ENCODE assay signal across 32 cellular contexts in genomic region chr1:180136968-180137356, GRCh38.
"Had no signal": no experiment of that assay in that cellular context is flagged by ENCODE, and none has a peak within 500 bp of the region (broad histone marks: within the 10 kb centered on the region; RNA-seq: fewer than 3 reads in every experiment).

No MANE protein-coding gene starts in this region.

- ATAC-seq: activated CD8-positive, alpha-beta memory T cell treated with anti-CD3 and anti-CD28 coated beads, Interleukin-2, amount 10 ng/mL, durations not matched to agents 7 days and 5 days; Right ventricle myocardium inferior had no signal

- H3K4me1 Mint-ChIP-seq: activated CD4-positive, alpha-beta memory T cell treated with anti-CD3 and anti-CD28 coated beads, Interleukin-2, amount 10 ng/mL, durations not matched to agents 7 days and 5 days; activated naive CD4-positive, alpha-beta T cell treated with anti-CD3 and anti-CD28 coated beads, Interleukin-2, amount 50 U/mL, for 24 hours; central memory CD8-positive, alpha-beta T cell had no signal

- DNase-seq: activated CD4-positive, alpha-beta memory T cell treated with anti-CD3 and anti-CD28 coated beads, Interleukin-2, amount 10 ng/mL, durations not matched to agents 7 days and 5 days; activated CD4-positive, alpha-beta T cell treated with anti-CD3 and anti-CD28 coated beads for 1 hour; activated CD4-positive, alpha-beta T cell treated with anti-CD3 and anti-CD28 coated beads for 48 hours; activated CD4-positive, CD25-positive, alpha-beta regulatory T cell; activated CD8-positive, alpha-beta memory T cell treated with anti-CD3 and anti-CD28 coated beads for 24 hours; activated CD8-positive, alpha-beta memory T cell treated with anti-CD3 and anti-CD28 coated beads, Interleukin-2, amount 10 ng/mL, durations not matched to agents 7 days and 5 days; activated CD8-positive, alpha-beta memory T cell treated with anti-CD3 and anti-CD28 coated beads, Interleukin-2, amount 50 U/mL, for 48 hours; activated gamma-delta T cell; activated naive CD4-positive, alpha-beta T cell treated with Interleukin-2 at 50 U/mL for 16 hours; activated naive CD8-positive, alpha-beta T cell treated with anti-CD3 and anti-CD28 coated beads, Interleukin-2, amount 10 ng/mL, durations not matched to agents 7 days and 5 days; amygdala; MM.1S; NCI-H1092; NCI-H1436 treated with DMSO at 0.1 percent for 48 hours; NCI-H1694 treated with DMSO at 0.1 percent for 48 hours; NCI-H2029; NCI-H345; NCI-H524 treated with DMSO at 0.1 percent for 48 hours; Peyer's patch; RPMI8226; SIG-M5; SW 1271; T-helper 1 cell; T-helper 2 cell; T-helper 9 cell had no signal

- H3K36me3 Mint-ChIP-seq: activated CD8-positive, alpha-beta memory T cell treated with anti-CD3 and anti-CD28 coated beads, Interleukin-2, amount 10 ng/mL, durations not matched to agents 7 days and 5 days; activated naive CD8-positive, alpha-beta T cell treated with anti-CD3 and anti-CD28 coated beads, Interleukin-2, amount 10 ng/mL, durations not matched to agents 7 days and 5 days had no signal

- H3K27ac Mint-ChIP-seq: activated CD4-positive, alpha-beta memory T cell treated with anti-CD3 and anti-CD28 coated beads, Interleukin-2, amount 10 ng/mL, durations not matched to agents 7 days and 5 days; activated CD8-positive, alpha-beta memory T cell treated with anti-CD3 and anti-CD28 coated beads, Interleukin-2, amount 10 ng/mL, durations not matched to agents 7 days and 5 days; activated naive CD4-positive, alpha-beta T cell treated with anti-CD3 and anti-CD28 coated beads, Interleukin-2, amount 50 U/mL, for 24 hours; activated naive CD8-positive, alpha-beta T cell treated with anti-CD3 and anti-CD28 coated beads, Interleukin-2, amount 10 ng/mL, durations not matched to agents 7 days and 5 days; activated T-helper 2 cell treated with anti-CD3 and anti-CD28 coated beads, Interferon-gamma antibody, Interleukin-2, Interleukin-4, amounts not matched to agents 10 μg/mL and 5 μg/mL and 100 μg/mL, durations not matched to agents 14 hours and 24 hours and 36 hours had no signal

- H3K4me1 ChIP-seq: ascending aorta, Peyer's patch had no signal

- H3K9me3 ChIP-seq: ascending aorta, Peyer's patch had no signal

- H3K27me3 ChIP-seq: ascending aorta, cardiac muscle cell, Peyer's patch had no signal

- H3K27ac ChIP-seq: ascending aorta, cardiac muscle cell, Peyer's patch, VCaP had no signal

- H3K4me3 ChIP-seq: ascending aorta, cardiac muscle cell, Peyer's patch had no signal

- H3K36me3 ChIP-seq: ascending aorta, cardiac muscle cell, Peyer's patch had no signal

- H3K9me3 Mint-ChIP-seq: activated CD4-positive, alpha-beta memory T cell treated with anti-CD3 and anti-CD28 coated beads, Interleukin-2, amount 10 ng/mL, durations not matched to agents 7 days and 5 days; activated naive CD8-positive, alpha-beta T cell treated with anti-CD3 and anti-CD28 coated beads, Interleukin-2, amount 10 ng/mL, durations not matched to agents 7 days and 5 days; activated T-helper 2 cell treated with anti-CD3 and anti-CD28 coated beads, Interferon-gamma antibody, Interleukin-2, Interleukin-4, amounts not matched to agents 10 μg/mL and 5 μg/mL and 100 μg/mL, durations not matched to agents 14 hours and 24 hours and 36 hours; central memory CD8-positive, alpha-beta T cell had no signal

- H3K4me3 Mint-ChIP-seq: activated CD4-positive, alpha-beta memory T cell treated with anti-CD3 and anti-CD28 coated beads, Interleukin-2, amount 10 ng/mL, durations not matched to agents 7 days and 5 days; activated CD8-positive, alpha-beta memory T cell treated with anti-CD3 and anti-CD28 coated beads, Interleukin-2, amount 10 ng/mL, durations not matched to agents 7 days and 5 days; activated naive CD4-positive, alpha-beta T cell treated with anti-CD3 and anti-CD28 coated beads, Interleukin-2, amount 50 U/mL, for 24 hours; activated naive CD8-positive, alpha-beta T cell treated with anti-CD3 and anti-CD28 coated beads, Interleukin-2, amount 10 ng/mL, durations not matched to agents 7 days and 5 days; central memory CD8-positive, alpha-beta T cell had no signal
